11 cellular contexts compared by ENCODE assay signal in genomic region chr2:150526827-150527226, GRCh38. TPM values are rescaled to one million over a fixed set of nuclear protein-coding genes. Genes with fewer than 3 reads are reported as not detected.
A peak's percentile ranks its signal among the peaks of the same experiment; 100 is the strongest.
DNase-seq lines count a peak whose midpoint lies in the region; ATAC-seq and TF ChIP-seq lines count a peak whose summit lies in the region.
"Had no signal": no experiment of that assay in that cellular context is flagged by ENCODE, and none has a peak within 500 bp of the region (broad histone marks: within the 10 kb centered on the region; RNA-seq: fewer than 3 reads in every experiment).

No MANE protein-coding gene starts in this region.

- H3K27me3 ChIP-seq in esophagus squamous epithelium (no peaks in the 10 kb centered on the region), neural cell (ENCODE audit: insufficient read depth, low read depth, low read length) (no peaks in the 10 kb centered on the region)

- no peak for TF ChIP-seq POLR2A in esophagus squamous epithelium (IDR thresholded peaks at IDR 0.05)

- H3K4me1 ChIP-seq in esophagus squamous epithelium, result peaks cover 6 to 50% (median 7%) of the 10 kb centered on the region in 3 donors

- H3K4me1 Mint-ChIP-seq in activated naive CD4-positive, alpha-beta T cell treated with anti-CD3 and anti-CD28 coated beads for 36 hours (ENCODE audit: low read depth), result no peaks in the 10 kb centered on the region

- H3K27ac ChIP-seq in esophagus squamous epithelium (peak overlapping the region; percentile 2 to 80 (median 66)), neural cell (ENCODE audit: low read length) (no peak overlapping the region)
- H3K27ac ChIP-seq: ovary had no signal

- no peaks in the 10 kb centered on the region for H4K20me1 ChIP-seq in neural cell (ENCODE audit: insufficient read depth)

- peak; percentile 80 for DNase-seq in COLO829 (ENCODE audit: low spot score)
- peak; percentile 92 for DNase-seq in NCI-H226
- DNase-seq in esophagus squamous epithelium (lab: John Stamatoyannopoulos, UW), result no peak
- DNase-seq in activated naive CD4-positive, alpha-beta T cell treated with anti-CD3 and anti-CD28 coated beads for 36 hours, result no peak
- DNase-seq in T-helper 9 cell, result no peak
- DNase-seq: NCI-H2107, ovary had no signal

- H2AFZ ChIP-seq in neural cell (ENCODE audit: low read depth, low read length), result no peak overlapping the region

- no peak overlapping the region for H3K9ac ChIP-seq in neural cell (ENCODE audit: low read length)

- no peaks in the 10 kb centered on the region for H3K36me3 Mint-ChIP-seq in activated naive CD4-positive, alpha-beta T cell treated with anti-CD3 and anti-CD28 coated beads for 36 hours (ENCODE audit: low read depth)

- TF ChIP-seq CTCF in esophagus squamous epithelium (IDR thresholded peaks at IDR 0.05) (peak in 1 of 6 experiments; percentile 26), neural cell (IDR thresholded peaks at IDR 0.05; ENCODE audit: poor library complexity, severe bottlenecking) (peak; percentile 39)

- peak; percentile 36 for TF ChIP-seq RAD21 in neural cell (conservative IDR thresholded peaks at IDR 0.05)

- no peaks in the 10 kb centered on the region for H3K9me3 ChIP-seq in esophagus squamous epithelium
- no peaks in the 10 kb centered on the region for H3K9me3 ChIP-seq in neural cell (ENCODE audit: low read length)
- H3K9me3 ChIP-seq: ovary had no signal

- no peaks in the 10 kb centered on the region for H3F3A ChIP-seq in neural cell (ENCODE audit: insufficient read depth, low read length, poor library complexity, severe bottlenecking)

- H3K9me2 ChIP-seq in neural cell (ENCODE audit: insufficient read depth, low read length), result no peaks in the 10 kb centered on the region

- H3K36me3 ChIP-seq in esophagus squamous epithelium, result no peaks in the 10 kb centered on the region
- H3K36me3 ChIP-seq in neural cell (ENCODE audit: insufficient read depth, low read length), result no peaks in the 10 kb centered on the region
- H3K36me3 ChIP-seq: ovary had no signal

- H3K79me2 ChIP-seq in neural cell (replicated peaks; ENCODE audit: insufficient read depth, low read length), result no peaks in the 10 kb centered on the region

- H3K27ac Mint-ChIP-seq in activated naive CD4-positive, alpha-beta T cell treated with anti-CD3 and anti-CD28 coated beads for 36 hours, result no peak overlapping the region
- H3K27ac Mint-ChIP-seq: T-helper 2 cell treated with Interferon-gamma antibody and Interleukin-4, amounts not matched to agents 5 μg/mL and 100 μg/mL, for 36 hours had no signal

- H3K4me3 ChIP-seq in esophagus squamous epithelium (no peak overlapping the region), neural cell (ENCODE audit: low read length) (no peak overlapping the region)
- H3K4me3 ChIP-seq: ovary had no signal

- ATAC-seq in GM21367 (IDR thresholded peaks at IDR 0.05; ENCODE audit: unreplicated experiment) (no peak), HG02840 (IDR thresholded peaks at IDR 0.05; ENCODE audit: low FRiP score, unreplicated experiment) (no peak)

- intact Hi-C loops in esophagus squamous epithelium (cut with DNase I), result no loop called here
- intact Hi-C loops in activated naive CD4-positive, alpha-beta T cell treated with anti-CD3 and anti-CD28 coated beads for 36 hours (cut with micrococcal nuclease), result no loop called here

- TF ChIP-seq EP300 in neural cell (conservative IDR thresholded peaks at IDR 0.05; ENCODE audit: poor library complexity, severe bottlenecking), result peak; percentile 18

- peaks cover 3% of the 10 kb centered on the region for H3K27me3 Mint-ChIP-seq in activated naive CD4-positive, alpha-beta T cell treated with anti-CD3 and anti-CD28 coated beads for 36 hours (ENCODE audit: low read depth)

- H3K9me3 Mint-ChIP-seq in activated naive CD4-positive, alpha-beta T cell treated with anti-CD3 and anti-CD28 coated beads for 36 hours, result no peaks in the 10 kb centered on the region
- H3K9me3 Mint-ChIP-seq: T-helper 2 cell treated with Interferon-gamma antibody and Interleukin-4, amounts not matched to agents 5 μg/mL and 100 μg/mL, for 36 hours had no signal

- CTCF ChIA-PET in activated naive CD4-positive, alpha-beta T cell treated with anti-CD3 and anti-CD28 coated beads for 36 hours (lab: Charles Lee), result no interaction called here

- H3K4me2 ChIP-seq in neural cell (ENCODE audit: low read length), result no peak overlapping the region

- H3K4me3 Mint-ChIP-seq in activated naive CD4-positive, alpha-beta T cell treated with anti-CD3 and anti-CD28 coated beads for 36 hours, result no peak overlapping the region
- H3K4me3 Mint-ChIP-seq: T-helper 2 cell treated with Interferon-gamma antibody and Interleukin-4, amounts not matched to agents 5 μg/mL and 100 μg/mL, for 36 hours had no signal

TF ChIP-seq in neural cell, 6 proteins besides CTCF, POLR2A, EP300 and RAD21:
- TF ChIP-seq MXI1 (conservative IDR thresholded peaks at IDR 0.05; ENCODE audit: poor library complexity, severe bottlenecking) (no peak), SMC3 (conservative IDR thresholded peaks at IDR 0.05; ENCODE audit: poor library complexity) (peak; percentile 36), TAF1 (IDR thresholded peaks at IDR 0.05; ENCODE audit: low read depth) (no peak), EZH2 (IDR thresholded peaks at IDR 0.05; ENCODE audit: borderline replicate concordance, insufficient read depth, low read length, poor library complexity, severe bottlenecking) (no peak), POLR2AphosphoS5 (IDR thresholded peaks at IDR 0.05) (no peak)

RNA-seq across cellular contexts. Expression of gene RND3, which starts 39.4 kb away (rescaled TPM):
- 100 to 1,000 TPM in 1 of 4 donors, 10 to 100 TPM in 3; 67.3 to 163 (median 97.1) TPM for total RNA-seq in esophagus squamous epithelium
- 126 and 143 TPM in 2 replicates for polyA plus RNA-seq in neural cell
- polyA minus RNA-seq in neural cell, result 225 and 239 TPM in 2 replicates
- not detected for total RNA-seq in activated naive CD4-positive, alpha-beta T cell treated with anti-CD3 and anti-CD28 coated beads for 36 hours

Comparison
In these comparisons a context has a peak if more than half of its experiments do, and no peak if none do; other contexts are left out.
1. DNase-seq: peak in COLO829 (single experiment) and NCI-H226 (single experiment); none in esophagus squamous epithelium (single experiment), activated naive CD4-positive, alpha-beta T cell treated with anti-CD3 and anti-CD28 coated beads for 36 hours (single experiment) and T-helper 9 cell (single experiment).
2. RNA of gene RND3, which starts 39.4 kb away (total RNA-seq): 67.3 to 163 TPM in esophagus squamous epithelium; not detected in activated naive CD4-positive, alpha-beta T cell treated with anti-CD3 and anti-CD28 coated beads for 36 hours; every median in the first group is over 10 times any median in the second.